In the genomic region with DNA sequence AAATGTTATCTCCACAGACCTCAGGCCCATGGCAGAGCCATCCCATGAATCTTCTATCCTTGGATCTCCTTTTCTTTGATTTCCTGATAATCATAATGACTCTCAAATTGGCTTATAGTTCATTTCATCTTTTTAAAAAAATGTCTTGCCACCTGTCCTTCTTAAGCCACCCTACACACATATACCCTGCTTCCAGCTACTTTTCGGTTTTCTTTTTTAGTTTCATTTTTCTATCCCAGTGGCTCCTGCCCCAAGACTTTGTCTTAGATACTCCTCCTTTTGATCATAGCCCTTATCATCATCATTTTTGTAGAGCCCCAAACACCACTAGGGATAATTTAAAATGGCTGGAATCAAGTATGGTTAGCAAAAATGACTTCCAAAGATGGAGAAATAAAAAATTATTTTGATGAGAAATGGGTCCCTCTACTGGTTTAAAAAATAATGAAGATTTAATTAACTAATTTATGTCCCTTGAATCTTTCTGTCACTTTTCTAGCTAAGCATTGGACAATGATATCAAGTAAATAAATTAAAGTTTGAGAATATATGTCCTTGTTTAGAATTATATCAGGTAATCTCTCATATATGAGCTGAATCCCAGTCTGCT, we compare ENCODE assay signal across 2 cellular contexts.
TF ChIP-seq lines count a peak whose summit lies in the region.

No MANE protein-coding gene starts in this region.

TF ChIP-seq in SK-N-SH, 30 proteins besides CTCF, POLR2A, EP300 and RAD21 (continued from another document):
- TF ChIP-seq, protein P1, sequence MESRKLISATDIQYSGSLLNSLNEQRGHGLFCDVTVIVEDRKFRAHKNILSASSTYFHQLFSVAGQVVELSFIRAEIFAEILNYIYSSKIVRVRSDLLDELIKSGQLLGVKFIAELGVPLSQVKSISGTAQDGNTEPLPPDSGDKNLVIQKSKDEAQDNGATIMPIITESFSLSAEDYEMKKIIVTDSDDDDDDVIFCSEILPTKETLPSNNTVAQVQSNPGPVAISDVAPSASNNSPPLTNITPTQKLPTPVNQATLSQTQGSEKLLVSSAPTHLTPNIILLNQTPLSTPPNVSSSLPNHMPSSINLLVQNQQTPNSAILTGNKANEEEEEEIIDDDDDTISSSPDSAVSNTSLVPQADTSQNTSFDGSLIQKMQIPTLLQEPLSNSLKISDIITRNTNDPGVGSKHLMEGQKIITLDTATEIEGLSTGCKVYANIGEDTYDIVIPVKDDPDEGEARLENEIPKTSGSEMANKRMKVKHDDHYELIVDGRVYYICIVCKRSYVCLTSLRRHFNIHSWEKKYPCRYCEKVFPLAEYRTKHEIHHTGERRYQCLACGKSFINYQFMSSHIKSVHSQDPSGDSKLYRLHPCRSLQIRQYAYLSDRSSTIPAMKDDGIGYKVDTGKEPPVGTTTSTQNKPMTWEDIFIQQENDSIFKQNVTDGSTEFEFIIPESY (IDR thresholded peaks at IDR 0.05; ENCODE audit: borderline replicate concordance, low read depth) = no peak
- no peak for TF ChIP-seq FOXJ3 (CRISPR knock-in tag; IDR thresholded peaks at IDR 0.05)
- TF ChIP-seq SMC3 (IDR thresholded peaks at IDR 0.05; ENCODE audit: low read depth, low read length) = peak; percentile 14; the same call in 1 of the 2 replicates

TF ChIP-seq in SK-N-SH treated with all-trans-retinoic acid at 6 μM for 48 hours, 23 proteins besides CTCF, POLR2A, EP300 and RAD21 (continued from another document):
- TF ChIP-seq, protein P2, sequence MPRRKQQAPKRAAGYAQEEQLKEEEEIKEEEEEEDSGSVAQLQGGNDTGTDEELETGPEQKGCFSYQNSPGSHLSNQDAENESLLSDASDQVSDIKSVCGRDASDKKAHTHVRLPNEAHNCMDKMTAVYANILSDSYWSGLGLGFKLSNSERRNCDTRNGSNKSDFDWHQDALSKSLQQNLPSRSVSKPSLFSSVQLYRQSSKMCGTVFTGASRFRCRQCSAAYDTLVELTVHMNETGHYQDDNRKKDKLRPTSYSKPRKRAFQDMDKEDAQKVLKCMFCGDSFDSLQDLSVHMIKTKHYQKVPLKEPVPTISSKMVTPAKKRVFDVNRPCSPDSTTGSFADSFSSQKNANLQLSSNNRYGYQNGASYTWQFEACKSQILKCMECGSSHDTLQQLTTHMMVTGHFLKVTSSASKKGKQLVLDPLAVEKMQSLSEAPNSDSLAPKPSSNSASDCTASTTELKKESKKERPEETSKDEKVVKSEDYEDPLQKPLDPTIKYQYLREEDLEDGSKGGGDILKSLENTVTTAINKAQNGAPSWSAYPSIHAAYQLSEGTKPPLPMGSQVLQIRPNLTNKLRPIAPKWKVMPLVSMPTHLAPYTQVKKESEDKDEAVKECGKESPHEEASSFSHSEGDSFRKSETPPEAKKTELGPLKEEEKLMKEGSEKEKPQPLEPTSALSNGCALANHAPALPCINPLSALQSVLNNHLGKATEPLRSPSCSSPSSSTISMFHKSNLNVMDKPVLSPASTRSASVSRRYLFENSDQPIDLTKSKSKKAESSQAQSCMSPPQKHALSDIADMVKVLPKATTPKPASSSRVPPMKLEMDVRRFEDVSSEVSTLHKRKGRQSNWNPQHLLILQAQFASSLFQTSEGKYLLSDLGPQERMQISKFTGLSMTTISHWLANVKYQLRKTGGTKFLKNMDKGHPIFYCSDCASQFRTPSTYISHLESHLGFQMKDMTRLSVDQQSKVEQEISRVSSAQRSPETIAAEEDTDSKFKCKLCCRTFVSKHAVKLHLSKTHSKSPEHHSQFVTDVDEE (CRISPR knock-in tag; IDR thresholded peaks at IDR 0.05) = no peak
